Comparison of ENCODE assay signal across 8 cellular contexts in the genomic region with DNA sequence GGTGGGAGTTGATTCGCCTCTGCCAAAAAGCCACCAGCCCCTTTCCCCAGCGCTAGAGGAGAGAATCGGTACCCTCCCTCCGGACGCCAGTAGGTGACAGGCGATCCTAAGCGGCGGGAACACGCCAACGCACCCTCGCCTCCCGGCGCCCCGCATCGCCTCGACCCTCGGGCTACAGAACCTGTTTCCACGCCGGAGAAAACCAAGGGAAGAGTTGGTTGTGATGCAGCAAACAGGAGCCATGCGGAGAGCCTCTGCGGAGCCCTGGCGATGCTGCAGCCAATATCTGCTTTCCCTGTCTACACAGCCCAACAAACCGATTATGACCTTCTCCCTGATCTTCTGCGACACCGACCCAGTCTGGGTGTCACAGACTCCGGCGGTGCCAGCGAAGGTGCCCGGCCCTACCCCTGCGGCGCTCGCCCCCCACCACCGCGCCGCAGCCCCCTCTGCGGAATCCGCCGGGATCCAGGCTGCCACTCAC. TPM values are rescaled to one million over a fixed set of nuclear protein-coding genes. Genes with fewer than 3 reads are reported as not detected.
A peak's percentile ranks its signal among the peaks of the same experiment; 100 is the strongest.
DNase-seq lines count a peak whose midpoint lies in the region; ATAC-seq and TF ChIP-seq lines count a peak whose summit lies in the region.

No MANE protein-coding gene starts in this region.

- intact Hi-C loops in transverse colon (cut with DNase I; ENCODE audit: low total_unique reads): no loop called here

- H3K27ac ChIP-seq in Peyer's patch: peak overlapping the region in 3 of 4 donors; percentile 49 to 62 (median 54)
- peak overlapping the region; percentile 43 to 79 (median 51) for H3K27ac ChIP-seq in transverse colon

- in situ Hi-C loops in transverse colon (cut with MboI; ENCODE audit: low pct_ligation_motif_present in 1 of 4, low pct_unique_long_range_greater_than_20kb in 1 of 4, low sequenced_read_pairs in 3 of 4): loop anchor here in 1 of 4 donors (25.0 kb wide), 1 partner anchor 102 kb away; no protein-coding TSS in a partner anchor

- no peaks in the 10 kb centered on the region for H3K36me3 Mint-ChIP-seq in memory B cell

- peak overlapping the region; percentile 67 for H3K4me3 Mint-ChIP-seq in memory B cell

- H3K9me3 ChIP-seq in Peyer's patch (no peaks in the 10 kb centered on the region), transverse colon (no peaks in the 10 kb centered on the region)

- no peaks in the 10 kb centered on the region for H3K27me3 ChIP-seq in Peyer's patch
- H3K27me3 ChIP-seq in transverse colon: peaks cover 56% of the 10 kb centered on the region

- no peak overlapping the region for H3K27ac Mint-ChIP-seq in memory B cell

- H3K27me3 Mint-ChIP-seq in memory B cell: peaks cover 4% of the 10 kb centered on the region

- TF ChIP-seq POLR2A in Peyer's patch (IDR thresholded peaks at IDR 0.05): no peak
- TF ChIP-seq POLR2A in transverse colon (IDR thresholded peaks at IDR 0.05): no peak

- peak; percentile 74 for TF ChIP-seq CTCF in AG09309 (IDR thresholded peaks at IDR 0.05; ENCODE audit: control insufficient read depth, insufficient read depth, low read depth, low read length, missing control alignments)
- peak in 2 of 6 experiments; percentile 7 to 22 for TF ChIP-seq CTCF in Peyer's patch (IDR thresholded peaks at IDR 0.05)
- TF ChIP-seq CTCF in transverse colon (IDR thresholded peaks at IDR 0.05): peak in 2 of 5 experiments; percentile 10 to 28

- 2 to 9% methylated on average over 5 to 37 of the region's 38 CpGs for WGBS in transverse colon (ENCODE audit: low coverage in 1 of 2), 2 donors

- peaks cover 9% of the 10 kb centered on the region for H3K4me1 Mint-ChIP-seq in memory B cell

- H3K36me3 ChIP-seq in Peyer's patch: no peaks in the 10 kb centered on the region
- H3K36me3 ChIP-seq in transverse colon: no peaks in the 10 kb centered on the region

- no peak for TF ChIP-seq EP300 in transverse colon (IDR thresholded peaks at IDR 0.05; ENCODE audit: low read depth)

- no peak for DNase-seq in AG09309 (ENCODE audit: low read depth)
- no peak for DNase-seq in Peyer's patch
- DNase-seq in dermis blood vessel endothelial cell: peak; percentile 58
- peak; percentile 7 to 32 for DNase-seq in memory B cell (ENCODE audit: low spot score in 2 of 2)
- DNase-seq in transverse colon: peak; percentile 13
- no peak for DNase-seq in GF-D8 (lab: John Stamatoyannopoulos, UW)

- H3K4me1 ChIP-seq in Peyer's patch (peaks cover 0 to 11% (median 2%) of the 10 kb centered on the region in 4 donors), transverse colon (peaks cover 3 to 25% (median 15%) of the 10 kb centered on the region in 4 donors)

- no peaks in the 10 kb centered on the region for H3K9me3 Mint-ChIP-seq in memory B cell

- peak overlapping the region; percentile 91 for H3K4me3 ChIP-seq in AG09309 (ENCODE audit: control insufficient read depth, low read depth, low read length)
- H3K4me3 ChIP-seq in Peyer's patch: peak overlapping the region; percentile 42 to 71 (median 64)
- H3K4me3 ChIP-seq in transverse colon: peak overlapping the region; percentile 48 to 69 (median 58)

- ATAC-seq in GM18511 (IDR thresholded peaks at IDR 0.05; ENCODE audit: unreplicated experiment) (peak; percentile 60), HG03039 (IDR thresholded peaks at IDR 0.05; ENCODE audit: unreplicated experiment) (peak; percentile 19), memory B cell (ENCODE audit: low read depth) (peak; percentile 14)

RNA-seq across cellular contexts. Expression of gene PRICKLE1, which starts 0.5 kb away (rescaled TPM):
- total RNA-seq in Peyer's patch (10 to 100 TPM in 2 of 4 donors, 1 to 10 TPM in 1, under 1 TPM in 1; 0.53 to 12.6 (median 6.3) TPM), dermis blood vessel endothelial cell (11.6 and 12.3 TPM in 2 replicates), transverse colon (1 to 10 TPM; 1.2 to 6.4 (median 2.8) TPM)

Comparison
In these comparisons a context has a peak if more than half of its experiments do, and no peak if none do; other contexts are left out.
1. DNase-seq: peak in dermis blood vessel endothelial cell (single experiment), memory B cell (2 of 2) and transverse colon (single experiment); none in AG09309 (single experiment), Peyer's patch (0 of 3) and GF-D8 (single experiment).
2. Peak in every context shown above with its lines, with median percentiles within 50 percentile points of each other: H3K4me3 ChIP-seq and ATAC-seq.